1 cellular context compared by ENCODE assay signal in the genomic region with DNA sequence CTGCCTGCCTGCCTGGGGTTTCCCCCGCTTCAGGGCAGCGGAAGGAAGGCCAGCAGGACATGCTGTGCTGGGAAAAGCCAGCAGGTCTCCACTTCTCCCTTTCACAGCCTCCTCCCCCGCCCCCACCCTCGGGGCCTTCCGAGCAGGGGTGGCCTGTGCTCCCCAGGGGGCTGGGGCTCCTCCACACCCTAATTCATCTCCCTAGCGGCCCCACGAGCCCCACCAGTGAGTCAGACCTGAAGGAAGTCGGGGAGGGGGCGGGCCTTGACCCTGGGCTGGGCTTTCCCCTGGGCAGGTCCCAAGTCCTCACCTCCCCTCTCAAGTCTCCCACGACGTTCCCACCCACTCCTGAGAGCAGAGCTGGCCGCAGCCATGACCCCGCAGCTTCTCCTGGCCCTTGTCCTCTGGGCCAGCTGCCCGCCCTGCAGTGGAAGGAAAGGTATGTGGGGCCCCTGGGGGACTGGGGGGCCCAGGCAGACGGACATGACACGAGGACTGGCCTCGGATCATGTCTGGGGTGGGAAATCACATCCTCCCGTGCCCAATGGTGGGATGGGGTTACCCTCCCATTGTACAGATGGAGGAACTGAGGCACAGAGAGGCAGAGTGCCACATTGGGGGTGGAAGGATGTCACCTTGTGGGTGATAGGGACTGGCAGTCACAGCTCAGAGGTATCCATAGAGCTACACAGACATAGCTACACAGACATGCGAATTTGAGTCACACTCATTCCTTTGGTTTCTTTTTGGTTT.
A peak's percentile ranks its signal among the peaks of the same experiment; 100 is the strongest.
TF ChIP-seq lines count a peak whose summit lies in the region.

A gene (plus strand): TSS at position 345 of the 753 bp plus-strand sequence. CDS start 28 bp downstream, at position 373.

TF ChIP-seq in GM12878, 131 proteins besides CTCF, POLR2A, EP300 and RAD21 (continued from another document):
- TF ChIP-seq JUNB (IDR thresholded peaks at IDR 0.05) (peak; percentile 69), ZNF24 (IDR thresholded peaks at IDR 0.05) (0 out of 2 replicates have a peak, but pooled peaks have one; percentile 43), YBX1 (IDR thresholded peaks at IDR 0.05) (0 out of 2 replicates have a peak, but pooled peaks have one; percentile 64), SREBF1 (IDR thresholded peaks at IDR 0.05; ENCODE audit: low read length) (no peak), SUZ12 (IDR thresholded peaks at IDR 0.05; ENCODE audit: unreplicated experiment) (no peak), NFYA (IDR thresholded peaks at IDR 0.05; ENCODE audit: borderline replicate concordance, low read depth, low read length) (no peak)
- TF ChIP-seq, protein P1, sequence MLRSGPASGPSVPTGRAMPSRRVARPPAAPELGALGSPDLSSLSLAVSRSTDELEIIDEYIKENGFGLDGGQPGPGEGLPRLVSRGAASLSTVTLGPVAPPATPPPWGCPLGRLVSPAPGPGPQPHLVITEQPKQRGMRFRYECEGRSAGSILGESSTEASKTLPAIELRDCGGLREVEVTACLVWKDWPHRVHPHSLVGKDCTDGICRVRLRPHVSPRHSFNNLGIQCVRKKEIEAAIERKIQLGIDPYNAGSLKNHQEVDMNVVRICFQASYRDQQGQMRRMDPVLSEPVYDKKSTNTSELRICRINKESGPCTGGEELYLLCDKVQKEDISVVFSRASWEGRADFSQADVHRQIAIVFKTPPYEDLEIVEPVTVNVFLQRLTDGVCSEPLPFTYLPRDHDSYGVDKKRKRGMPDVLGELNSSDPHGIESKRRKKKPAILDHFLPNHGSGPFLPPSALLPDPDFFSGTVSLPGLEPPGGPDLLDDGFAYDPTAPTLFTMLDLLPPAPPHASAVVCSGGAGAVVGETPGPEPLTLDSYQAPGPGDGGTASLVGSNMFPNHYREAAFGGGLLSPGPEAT (IDR thresholded peaks at IDR 0.05; ENCODE audit: low read depth), result peak; percentile 94
- TF ChIP-seq, protein P2, sequence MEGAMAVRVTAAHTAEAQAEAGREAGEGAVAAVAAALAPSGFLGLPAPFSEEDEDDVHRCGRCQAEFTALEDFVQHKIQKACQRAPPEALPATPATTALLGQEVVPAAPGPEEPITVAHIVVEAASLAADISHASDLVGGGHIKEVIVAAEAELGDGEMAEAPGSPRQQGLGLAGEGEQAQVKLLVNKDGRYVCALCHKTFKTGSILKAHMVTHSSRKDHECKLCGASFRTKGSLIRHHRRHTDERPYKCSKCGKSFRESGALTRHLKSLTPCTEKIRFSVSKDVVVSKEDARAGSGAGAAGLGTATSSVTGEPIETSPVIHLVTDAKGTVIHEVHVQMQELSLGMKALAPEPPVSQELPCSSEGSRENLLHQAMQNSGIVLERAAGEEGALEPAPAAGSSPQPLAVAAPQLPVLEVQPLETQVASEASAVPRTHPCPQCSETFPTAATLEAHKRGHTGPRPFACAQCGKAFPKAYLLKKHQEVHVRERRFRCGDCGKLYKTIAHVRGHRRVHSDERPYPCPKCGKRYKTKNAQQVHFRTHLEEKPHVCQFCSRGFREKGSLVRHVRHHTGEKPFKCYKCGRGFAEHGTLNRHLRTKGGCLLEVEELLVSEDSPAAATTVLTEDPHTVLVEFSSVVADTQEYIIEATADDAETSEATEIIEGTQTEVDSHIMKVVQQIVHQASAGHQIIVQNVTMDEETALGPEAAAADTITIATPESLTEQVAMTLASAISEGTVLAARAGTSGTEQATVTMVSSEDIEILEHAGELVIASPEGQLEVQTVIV (IDR thresholded peaks at IDR 0.05; ENCODE audit: borderline replicate concordance, partially characterized antibody), result no peak
- TF ChIP-seq, protein P3, sequence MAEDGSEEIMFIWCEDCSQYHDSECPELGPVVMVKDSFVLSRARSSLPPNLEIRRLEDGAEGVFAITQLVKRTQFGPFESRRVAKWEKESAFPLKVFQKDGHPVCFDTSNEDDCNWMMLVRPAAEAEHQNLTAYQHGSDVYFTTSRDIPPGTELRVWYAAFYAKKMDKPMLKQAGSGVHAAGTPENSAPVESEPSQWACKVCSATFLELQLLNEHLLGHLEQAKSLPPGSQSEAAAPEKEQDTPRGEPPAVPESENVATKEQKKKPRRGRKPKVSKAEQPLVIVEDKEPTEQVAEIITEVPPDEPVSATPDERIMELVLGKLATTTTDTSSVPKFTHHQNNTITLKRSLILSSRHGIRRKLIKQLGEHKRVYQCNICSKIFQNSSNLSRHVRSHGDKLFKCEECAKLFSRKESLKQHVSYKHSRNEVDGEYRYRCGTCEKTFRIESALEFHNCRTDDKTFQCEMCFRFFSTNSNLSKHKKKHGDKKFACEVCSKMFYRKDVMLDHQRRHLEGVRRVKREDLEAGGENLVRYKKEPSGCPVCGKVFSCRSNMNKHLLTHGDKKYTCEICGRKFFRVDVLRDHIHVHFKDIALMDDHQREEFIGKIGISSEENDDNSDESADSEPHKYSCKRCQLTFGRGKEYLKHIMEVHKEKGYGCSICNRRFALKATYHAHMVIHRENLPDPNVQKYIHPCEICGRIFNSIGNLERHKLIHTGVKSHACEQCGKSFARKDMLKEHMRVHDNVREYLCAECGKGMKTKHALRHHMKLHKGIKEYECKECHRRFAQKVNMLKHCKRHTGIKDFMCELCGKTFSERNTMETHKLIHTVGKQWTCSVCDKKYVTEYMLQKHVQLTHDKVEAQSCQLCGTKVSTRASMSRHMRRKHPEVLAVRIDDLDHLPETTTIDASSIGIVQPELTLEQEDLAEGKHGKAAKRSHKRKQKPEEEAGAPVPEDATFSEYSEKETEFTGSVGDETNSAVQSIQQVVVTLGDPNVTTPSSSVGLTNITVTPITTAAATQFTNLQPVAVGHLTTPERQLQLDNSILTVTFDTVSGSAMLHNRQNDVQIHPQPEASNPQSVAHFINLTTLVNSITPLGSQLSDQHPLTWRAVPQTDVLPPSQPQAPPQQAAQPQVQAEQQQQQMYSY (CRISPR knock-in tag; IDR thresholded peaks at IDR 0.05), result no peak
- TF ChIP-seq, protein P4, sequence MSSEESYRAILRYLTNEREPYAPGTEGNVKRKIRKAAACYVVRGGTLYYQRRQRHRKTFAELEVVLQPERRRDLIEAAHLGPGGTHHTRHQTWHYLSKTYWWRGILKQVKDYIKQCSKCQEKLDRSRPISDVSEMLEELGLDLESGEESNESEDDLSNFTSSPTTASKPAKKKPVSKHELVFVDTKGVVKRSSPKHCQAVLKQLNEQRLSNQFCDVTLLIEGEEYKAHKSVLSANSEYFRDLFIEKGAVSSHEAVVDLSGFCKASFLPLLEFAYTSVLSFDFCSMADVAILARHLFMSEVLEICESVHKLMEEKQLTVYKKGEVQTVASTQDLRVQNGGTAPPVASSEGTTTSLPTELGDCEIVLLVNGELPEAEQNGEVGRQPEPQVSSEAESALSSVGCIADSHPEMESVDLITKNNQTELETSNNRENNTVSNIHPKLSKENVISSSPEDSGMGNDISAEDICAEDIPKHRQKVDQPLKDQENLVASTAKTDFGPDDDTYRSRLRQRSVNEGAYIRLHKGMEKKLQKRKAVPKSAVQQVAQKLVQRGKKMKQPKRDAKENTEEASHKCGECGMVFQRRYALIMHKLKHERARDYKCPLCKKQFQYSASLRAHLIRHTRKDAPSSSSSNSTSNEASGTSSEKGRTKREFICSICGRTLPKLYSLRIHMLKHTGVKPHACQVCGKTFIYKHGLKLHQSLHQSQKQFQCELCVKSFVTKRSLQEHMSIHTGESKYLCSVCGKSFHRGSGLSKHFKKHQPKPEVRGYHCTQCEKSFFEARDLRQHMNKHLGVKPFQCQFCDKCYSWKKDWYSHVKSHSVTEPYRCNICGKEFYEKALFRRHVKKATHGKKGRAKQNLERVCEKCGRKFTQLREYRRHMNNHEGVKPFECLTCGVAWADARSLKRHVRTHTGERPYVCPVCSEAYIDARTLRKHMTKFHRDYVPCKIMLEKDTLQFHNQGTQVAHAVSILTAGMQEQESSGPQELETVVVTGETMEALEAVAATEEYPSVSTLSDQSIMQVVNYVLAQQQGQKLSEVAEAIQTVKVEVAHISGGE (CRISPR knock-in tag; IDR thresholded peaks at IDR 0.05), result no peak
